9 cellular contexts compared by ENCODE assay signal in genomic region chr4:123986268-123986798, GRCh38.
DNase-seq lines count a peak whose midpoint lies in the region; ATAC-seq, FAIRE-seq and TF ChIP-seq lines count a peak whose summit lies in the region.
"Had no signal": no experiment of that assay in that cellular context is flagged by ENCODE, and none has a peak within 500 bp of the region (broad histone marks: within the 10 kb centered on the region; RNA-seq: fewer than 3 reads in every experiment).

No MANE protein-coding gene starts in this region.

- intact Hi-C loops in body of pancreas (cut with DNase I): no loop called here

- H3K27me3 ChIP-seq in body of pancreas: no peaks in the 10 kb centered on the region
- no peaks in the 10 kb centered on the region for H3K27me3 ChIP-seq in right atrium auricular region
- H3K27me3 ChIP-seq: neutrophil had no signal

- no peaks in the 10 kb centered on the region for H3K36me3 ChIP-seq in body of pancreas (replicated peaks in 1 of 2; ENCODE audit: insufficient read depth in 1 of 2, low read depth in 2 of 2)
- no peaks in the 10 kb centered on the region for H3K36me3 ChIP-seq in right atrium auricular region
- H3K36me3 ChIP-seq: neutrophil had no signal

- TF ChIP-seq POLR2A in H54 (IDR thresholded peaks at IDR 0.05; ENCODE audit: low read depth, low read length) (no peak), body of pancreas (IDR thresholded peaks at IDR 0.05) (no peak)

- ATAC-seq in body of pancreas (no peak), HG03095 (IDR thresholded peaks at IDR 0.05; ENCODE audit: unreplicated experiment) (no peak)

- WGBS in body of pancreas, 2 donors: 44 to 49% methylated on average over 2 of the region's 2 CpGs

- no peak for FAIRE-seq in H54 (lab: Jason Lieb, UNC)

- DNase-seq in H54 (ENCODE audit: insufficient read length, low spot score): peak; percentile 2
- peak in 3 of 4 donors; percentile 7 to 36 (median 30) for DNase-seq in body of pancreas
- DNase-seq in right atrium auricular region (ENCODE audit: low spot score): peak; percentile 82
- DNase-seq in smooth muscle cell of the brain vasculature (ENCODE audit: low read depth, low spot score): peak; percentile 57
- DNase-seq in SKM-1 treated with dmso at 0.1 percent for 144 hours (lab: John Stamatoyannopoulos, UW; ENCODE audit: unreplicated experiment): no peak
- DNase-seq in activated gamma-delta T cell (lab: John Stamatoyannopoulos, UW): no peak
- DNase-seq in GM13977 (ENCODE audit: low spot score): no peak

- no peak overlapping the region for H3K4me3 ChIP-seq in body of pancreas
- no peak overlapping the region for H3K4me3 ChIP-seq in right atrium auricular region

- TF ChIP-seq CTCF in body of pancreas (IDR thresholded peaks at IDR 0.05) (no peak), right atrium auricular region (IDR thresholded peaks at IDR 0.05) (no peak), GM13977 (IDR thresholded peaks at IDR 0.05; ENCODE audit: extremely low read depth, insufficient read depth, missing control alignments) (no peak)

- no peak overlapping the region for H3K27ac ChIP-seq in body of pancreas
- peak overlapping the region; percentile 43 to 79 for H3K27ac ChIP-seq in right atrium auricular region
- H3K27ac ChIP-seq: neutrophil had no signal

- H3K9me3 ChIP-seq in body of pancreas (no peaks in the 10 kb centered on the region), right atrium auricular region (peaks cover 0 to 5% of the 10 kb centered on the region in 2 donors)
- H3K9me3 ChIP-seq: neutrophil had no signal

- no peaks in the 10 kb centered on the region for H3K4me1 ChIP-seq in body of pancreas
- H3K4me1 ChIP-seq in right atrium auricular region: peaks cover 0 to 13% of the 10 kb centered on the region in 2 donors

- in situ Hi-C loops in GM13977 (cut with MboI; ENCODE audit: low pct_unique_long_range_greater_than_20kb, low sequenced_read_pairs, unreplicated experiment): no loop called here

Comparison
In these comparisons a context has a peak if more than half of its experiments do, and no peak if none do; other contexts are left out.
1. DNase-seq: peak in H54 (single experiment), body of pancreas (3 of 4), right atrium auricular region (single experiment) and smooth muscle cell of the brain vasculature (single experiment); none in SKM-1 treated with dmso at 0.1 percent for 144 hours (single experiment), activated gamma-delta T cell (single experiment) and GM13977 (single experiment).
2. H3K27ac ChIP-seq: peak in right atrium auricular region (2 of 2); none in body of pancreas (0 of 4).